In the genomic region with DNA sequence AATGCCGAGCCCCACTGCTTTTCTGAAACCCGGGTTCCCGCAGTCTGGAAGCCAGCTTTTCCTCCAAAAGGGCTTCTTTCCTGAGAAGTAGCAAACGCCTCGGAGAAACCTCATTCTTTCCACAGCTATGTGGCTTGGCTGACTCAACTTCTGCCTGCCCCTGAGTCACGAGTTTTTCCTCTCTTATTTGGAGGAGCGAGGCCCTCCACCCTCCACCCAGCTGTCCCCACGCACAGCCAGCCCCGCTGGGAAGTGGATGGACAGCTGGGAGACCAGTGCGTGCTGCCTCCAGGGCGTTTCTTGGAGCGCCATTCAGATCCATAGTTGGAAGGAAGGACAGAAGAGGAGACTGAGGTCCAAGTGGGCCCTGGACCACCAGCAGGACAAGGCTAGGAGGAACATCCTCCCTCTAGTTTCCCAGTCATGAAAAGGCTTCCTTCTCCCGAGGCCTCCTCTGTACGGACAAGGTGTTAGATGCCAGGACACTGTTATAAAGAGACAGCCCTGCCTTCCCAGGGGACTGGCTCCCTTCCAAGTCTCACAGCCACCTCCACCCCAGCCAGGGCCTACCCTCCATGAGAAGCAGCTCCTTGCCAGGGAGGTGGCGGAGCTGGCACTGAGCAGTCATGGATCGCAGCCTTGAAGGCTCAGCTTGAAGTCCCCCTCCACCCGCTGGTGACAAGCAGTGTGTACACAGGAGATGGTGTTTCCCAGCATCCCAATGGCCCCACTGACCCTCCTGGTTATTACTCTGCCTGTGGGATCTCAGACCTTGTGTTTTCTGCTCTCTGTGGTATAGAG, we compare ENCODE assay signal across 8 cellular contexts. TPM values are rescaled to one million over a fixed set of nuclear protein-coding genes. Genes with fewer than 3 reads are reported as not detected.
A peak's percentile ranks its signal among the peaks of the same experiment; 100 is the strongest.
DNase-seq lines count a peak whose midpoint lies in the region; ATAC-seq lines count a peak whose summit lies in the region.

No MANE protein-coding gene starts in this region.

- H3K36me3 Mint-ChIP-seq in activated naive CD4-positive, alpha-beta T cell treated with anti-CD3 and anti-CD28 coated beads, Interleukin-2, amount 50 U/mL, for 24 hours: no peaks in the 10 kb centered on the region
- H3K36me3 Mint-ChIP-seq in activated naive CD4-positive, alpha-beta T cell treated with anti-CD3 and anti-CD28 coated beads, Interleukin-2, amount 10 ng/mL, durations not matched to agents 7 days and 5 days: peaks cover 16% of the 10 kb centered on the region
- peaks cover 11% of the 10 kb centered on the region for H3K36me3 Mint-ChIP-seq in activated naive CD8-positive, alpha-beta T cell treated with anti-CD3 and anti-CD28 coated beads for 36 hours

- H3K4me3 Mint-ChIP-seq in activated naive CD4-positive, alpha-beta T cell treated with anti-CD3 and anti-CD28 coated beads, Interleukin-2, amount 50 U/mL, for 24 hours: peak overlapping the region; percentile 26
- H3K4me3 Mint-ChIP-seq in activated naive CD4-positive, alpha-beta T cell treated with anti-CD3 and anti-CD28 coated beads, Interleukin-2, amount 10 ng/mL, durations not matched to agents 7 days and 5 days: no peak overlapping the region
- peak overlapping the region; percentile 67 for H3K4me3 Mint-ChIP-seq in activated naive CD8-positive, alpha-beta T cell treated with anti-CD3 and anti-CD28 coated beads for 36 hours
- H3K4me3 Mint-ChIP-seq in stimulated activated naive CD8-positive, alpha-beta T cell treated with anti-CD3 and anti-CD28 coated beads, Interleukin-15, amount 100 ng/mL, for 72 hours: peak overlapping the region; percentile 47 to 76

- CTCF ChIA-PET in activated naive CD4-positive, alpha-beta T cell treated with anti-CD3 and anti-CD28 coated beads, Interleukin-2, amount 10 ng/mL, durations not matched to agents 7 days and 5 days (lab: Charles Lee): interaction anchor here (1.8 to 3.4 kb wide), 4 partner anchors 9 to 54 kb away, joined by 5 to 16 read pairs (median 9); no protein-coding TSS in a partner anchor

- no peak overlapping the region for H3K27ac Mint-ChIP-seq in activated naive CD4-positive, alpha-beta T cell treated with anti-CD3 and anti-CD28 coated beads, Interleukin-2, amount 50 U/mL, for 24 hours
- H3K27ac Mint-ChIP-seq in activated naive CD4-positive, alpha-beta T cell treated with anti-CD3 and anti-CD28 coated beads, Interleukin-2, amount 10 ng/mL, durations not matched to agents 7 days and 5 days: no peak overlapping the region
- H3K27ac Mint-ChIP-seq in activated naive CD8-positive, alpha-beta T cell treated with anti-CD3 and anti-CD28 coated beads for 36 hours: peak overlapping the region; percentile 89
- H3K27ac Mint-ChIP-seq in stimulated activated naive CD8-positive, alpha-beta T cell treated with anti-CD3 and anti-CD28 coated beads, Interleukin-15, amount 100 ng/mL, for 72 hours: peak overlapping the region; percentile 88 to 91

- no peaks in the 10 kb centered on the region for H3K27me3 Mint-ChIP-seq in activated naive CD4-positive, alpha-beta T cell treated with anti-CD3 and anti-CD28 coated beads, Interleukin-2, amount 50 U/mL, for 24 hours
- peaks cover 12% of the 10 kb centered on the region for H3K27me3 Mint-ChIP-seq in activated naive CD4-positive, alpha-beta T cell treated with anti-CD3 and anti-CD28 coated beads, Interleukin-2, amount 10 ng/mL, durations not matched to agents 7 days and 5 days
- H3K27me3 Mint-ChIP-seq in activated naive CD8-positive, alpha-beta T cell treated with anti-CD3 and anti-CD28 coated beads for 36 hours: no peaks in the 10 kb centered on the region
- no peaks in the 10 kb centered on the region for H3K27me3 Mint-ChIP-seq in stimulated activated naive CD8-positive, alpha-beta T cell treated with anti-CD3 and anti-CD28 coated beads, Interleukin-15, amount 100 ng/mL, for 72 hours

- H3K4me1 Mint-ChIP-seq in activated naive CD4-positive, alpha-beta T cell treated with anti-CD3 and anti-CD28 coated beads, Interleukin-2, amount 50 U/mL, for 24 hours: peaks cover 48% of the 10 kb centered on the region
- peaks cover 38% of the 10 kb centered on the region for H3K4me1 Mint-ChIP-seq in activated naive CD4-positive, alpha-beta T cell treated with anti-CD3 and anti-CD28 coated beads, Interleukin-2, amount 10 ng/mL, durations not matched to agents 7 days and 5 days
- peaks cover 49% of the 10 kb centered on the region for H3K4me1 Mint-ChIP-seq in activated naive CD8-positive, alpha-beta T cell treated with anti-CD3 and anti-CD28 coated beads for 36 hours
- H3K4me1 Mint-ChIP-seq in stimulated activated naive CD8-positive, alpha-beta T cell treated with anti-CD3 and anti-CD28 coated beads, Interleukin-15, amount 100 ng/mL, for 72 hours: peaks cover 62% of the 10 kb centered on the region

- ATAC-seq in stimulated activated naive CD8-positive, alpha-beta T cell treated with anti-CD3 and anti-CD28 coated beads, Interleukin-15, amount 100 ng/mL, for 72 hours: no peak
- ATAC-seq in HG03045 (IDR thresholded peaks at IDR 0.05; ENCODE audit: unreplicated experiment): no peak
- ATAC-seq in GM18909 (IDR thresholded peaks at IDR 0.05; ENCODE audit: poor library complexity, unreplicated experiment): no peak

- no peaks in the 10 kb centered on the region for H3K9me3 Mint-ChIP-seq in activated naive CD4-positive, alpha-beta T cell treated with anti-CD3 and anti-CD28 coated beads, Interleukin-2, amount 50 U/mL, for 24 hours
- H3K9me3 Mint-ChIP-seq in activated naive CD4-positive, alpha-beta T cell treated with anti-CD3 and anti-CD28 coated beads, Interleukin-2, amount 10 ng/mL, durations not matched to agents 7 days and 5 days: no peaks in the 10 kb centered on the region
- no peaks in the 10 kb centered on the region for H3K9me3 Mint-ChIP-seq in activated naive CD8-positive, alpha-beta T cell treated with anti-CD3 and anti-CD28 coated beads for 36 hours
- H3K9me3 Mint-ChIP-seq in stimulated activated naive CD8-positive, alpha-beta T cell treated with anti-CD3 and anti-CD28 coated beads, Interleukin-15, amount 100 ng/mL, for 72 hours: no peaks in the 10 kb centered on the region

- no peak for DNase-seq in activated naive CD4-positive, alpha-beta T cell treated with anti-CD3 and anti-CD28 coated beads, Interleukin-2, amount 10 ng/mL, durations not matched to agents 7 days and 5 days
- DNase-seq in activated naive CD8-positive, alpha-beta T cell treated with anti-CD3 and anti-CD28 coated beads for 36 hours: peak; percentile 54
- DNase-seq in iris pigment epithelial cell (ENCODE audit: low read depth) (peak; percentile 87), NCI-H1930 (lab: John Stamatoyannopoulos, UW) (no peak)
- peak in 1 of 2 donors; percentile 39 for DNase-seq in stimulated activated naive CD8-positive, alpha-beta T cell treated with anti-CD3 and anti-CD28 coated beads, Interleukin-15, amount 100 ng/mL, for 72 hours

RNA-seq across cellular contexts. Expression of a gene that starts 2.5 kb away (rescaled TPM):
- 10 to 100 TPM; 21.7 to 22.2 TPM for total RNA-seq in activated naive CD8-positive, alpha-beta T cell treated with anti-CD3 and anti-CD28 coated beads for 36 hours

RNA-seq across cellular contexts. Expression of a gene that starts 52.3 kb away (rescaled TPM):
- total RNA-seq in activated naive CD8-positive, alpha-beta T cell treated with anti-CD3 and anti-CD28 coated beads for 36 hours: 10 to 100 TPM; 30.9 to 32.3 TPM

RNA-seq across cellular contexts. Expression of a gene that starts 56.7 kb away (rescaled TPM):
- 100 to 1,000 TPM; 134 to 137 TPM for total RNA-seq in activated naive CD8-positive, alpha-beta T cell treated with anti-CD3 and anti-CD28 coated beads for 36 hours

Comparison
In these comparisons a context has a peak if more than half of its experiments do, and no peak if none do; other contexts are left out.
1. H3K27ac Mint-ChIP-seq: peak in activated naive CD8-positive, alpha-beta T cell treated with anti-CD3 and anti-CD28 coated beads for 36 hours (single experiment) and stimulated activated naive CD8-positive, alpha-beta T cell treated with anti-CD3 and anti-CD28 coated beads, Interleukin-15, amount 100 ng/mL, for 72 hours (2 of 2); none in activated naive CD4-positive, alpha-beta T cell treated with anti-CD3 and anti-CD28 coated beads, Interleukin-2, amount 50 U/mL, for 24 hours (single experiment) and activated naive CD4-positive, alpha-beta T cell treated with anti-CD3 and anti-CD28 coated beads, Interleukin-2, amount 10 ng/mL, durations not matched to agents 7 days and 5 days (single experiment).
2. DNase-seq: peak in activated naive CD8-positive, alpha-beta T cell treated with anti-CD3 and anti-CD28 coated beads for 36 hours (single experiment) and iris pigment epithelial cell (single experiment); none in activated naive CD4-positive, alpha-beta T cell treated with anti-CD3 and anti-CD28 coated beads, Interleukin-2, amount 10 ng/mL, durations not matched to agents 7 days and 5 days (single experiment) and NCI-H1930 (0 of 2).